In genomic region chr19:38563475-38563874, GRCh38 we compare ENCODE assay signal across 21 cellular contexts. TPM values are rescaled to one million over a fixed set of nuclear protein-coding genes. Genes with fewer than 3 reads are reported as not detected.
"Had no signal": no experiment of that assay in that cellular context is flagged by ENCODE, and none has a peak within 500 bp of the region (broad histone marks: within the 10 kb centered on the region; RNA-seq: fewer than 3 reads in every experiment).

No MANE protein-coding gene starts in this region.

- H3K27ac ChIP-seq: SJSA1, SK-N-MC had no signal

- H3K27me3 Mint-ChIP-seq: IgD-negative memory B cell had no signal

- DNase-seq: KBM-7, MG63, NCI-H1092, NCI-H1105 treated with DMSO at 0.1 percent for 48 hours, NCI-H1417 treated with DMSO at 0.1 percent for 48 hours, NCI-H146, NCI-H1694 treated with DMSO at 0.1 percent for 48 hours, NCI-H1930, NCI-H2081, NCI-H2107, NCI-H2227 treated with DMSO at 0.1 percent for 48 hours, NCI-H510A, NCI-H524 treated with DMSO at 0.1 percent for 48 hours, NCI-H69, NCI-H774, Right ventricle myocardium superior, RPMI8226, SIG-M5 had no signal

- H3K9me3 ChIP-seq: MG63, SJSA1 had no signal

- H3K36me3 ChIP-seq: MG63, SJSA1 had no signal

- H3K4me3 ChIP-seq: MG63, SJSA1, SK-N-MC had no signal

- H3K9me3 Mint-ChIP-seq: IgD-negative memory B cell had no signal

- H3K27me3 ChIP-seq: MG63 had no signal

- H3K4me1 ChIP-seq: SJSA1 had no signal

RNA-seq across cellular contexts. Expression of gene MAP4K1, which starts 54.3 kb away (rescaled TPM):
- total RNA-seq: SJSA1 had no signal
